Comparison of ENCODE assay signal across 20 cellular contexts in genomic region chrX:19744231-19744630, GRCh38.
DNase-seq lines count a peak whose midpoint lies in the region; ATAC-seq, FAIRE-seq and TF ChIP-seq lines count a peak whose summit lies in the region.
"Had no signal": no experiment of that assay in that cellular context is flagged by ENCODE, and none has a peak within 500 bp of the region (broad histone marks: within the 10 kb centered on the region; RNA-seq: fewer than 3 reads in every experiment).

No MANE protein-coding gene starts in this region.

- TF ChIP-seq POLR2A in HepG2 (IDR thresholded peaks at IDR 0.05; ENCODE audit: insufficient read depth in 1 of 2, low read depth in 2 of 2, low read length in 2 of 2) (no peak), right lobe of liver (IDR thresholded peaks at IDR 0.05) (no peak), ovary (IDR thresholded peaks at IDR 0.05) (no peak)

- no peaks in the 10 kb centered on the region for H3K9me2 ChIP-seq in OCI-LY7 (ENCODE audit: insufficient read depth, low read length)

- POLR2A ChIA-PET in HepG2 (lab: Yijun Ruan, JAX) (no interaction called here), OCI-LY7 (lab: Charles Lee) (interaction anchor here (0.5 to 5.5 kb wide), 10 partner anchors 8 to 145 kb away, joined by 3 to 38 read pairs (median 4); no protein-coding TSS in a partner anchor)

- H3K79me2 ChIP-seq in HepG2 (ENCODE audit: insufficient read depth, low read length) (no peaks in the 10 kb centered on the region), OCI-LY7 (ENCODE audit: insufficient read depth, low read depth, low read length) (peaks cover 25% of the 10 kb centered on the region; the same call in 1 of the 2 replicates)

- H3K4me2 ChIP-seq in HepG2 (ENCODE audit: low read depth, low read length) (0 out of 2 replicates have a peak overlapping the region, but pooled peaks have one; percentile 18), OCI-LY7 (ENCODE audit: low read length) (peak overlapping the region; percentile 9; the same call in 1 of the 2 replicates)

- H3K27me3 Mint-ChIP-seq in stimulated activated naive B cell treated with anti-CD40 and anti-IgM and Interleukin-4, amounts not matched to agents 10 μg/mL and 1 μg/mL and 100 μg/mL, for 72 hours, result peaks cover 0 to 5% of the 10 kb centered on the region in 2 donors

- H4K20me1 ChIP-seq in HepG2 (ENCODE audit: insufficient read depth, low read length), result no peaks in the 10 kb centered on the region
- H4K20me1 ChIP-seq in OCI-LY7 (ENCODE audit: insufficient read depth, low read length), result no peaks in the 10 kb centered on the region

- H3K27ac Mint-ChIP-seq in stimulated activated naive B cell treated with anti-CD40 and anti-IgM and Interleukin-4, amounts not matched to agents 10 μg/mL and 1 μg/mL and 100 μg/mL, for 72 hours, result peak overlapping the region; percentile 47
- H3K27ac Mint-ChIP-seq: nephron had no signal

- WGBS in HepG2 (ENCODE audit: low lambda C conversion rate), result 37% methylated on average over 2 of the region's 4 CpGs
- 65% methylated on average over 4 of the region's 4 CpGs for WGBS in right lobe of liver (ENCODE audit: insufficient coverage, low coverage, low lambda C conversion rate, missing lambda C conversion rate)
- 56 to 63% methylated on average over 4 of the region's 4 CpGs for WGBS in pancreas, 2 donors
- WGBS in ovary, 3 donors, result 69 to 82% (median 69%) methylated on average over 4 of the region's 4 CpGs

- TF ChIP-seq CTCF in HepG2 (CRISPR knock-in tag; IDR thresholded peaks at IDR 0.05) (no peak), right lobe of liver (IDR thresholded peaks at IDR 0.05) (no peak), OCI-LY7 (conservative IDR thresholded peaks at IDR 0.05; ENCODE audit: low read length) (no peak), pancreas (IDR thresholded peaks at IDR 0.05) (no peak), ovary (IDR thresholded peaks at IDR 0.05) (no peak)

- CTCF ChIA-PET in HepG2 (lab: Yijun Ruan, JAX; ENCODE audit: low intra/inter-chr PET ratio, low total read pairs), result no interaction called here
- CTCF ChIA-PET in OCI-LY7 (lab: Charles Lee; ENCODE audit: unreplicated experiment), result no interaction called here

- H3K27ac ChIP-seq in HepG2 (ENCODE audit: extremely low read length, insufficient read depth, low read length) (peak overlapping the region; percentile 33), right lobe of liver (no peak overlapping the region), OCI-LY7 (ENCODE audit: low read depth, low read length, poor library complexity, severe bottlenecking) (peak overlapping the region; percentile 16), pancreas (no peak overlapping the region), ovary (no peak overlapping the region)
- peak overlapping the region; percentile 67 for H3K27ac ChIP-seq in effector memory CD4-positive, alpha-beta T cell (ENCODE audit: insufficient read depth, low read length, poor library complexity, severe bottlenecking)
- H3K27ac ChIP-seq: gastrocnemius medialis, VCaP had no signal

- ATAC-seq in HepG2 (peak; percentile 67), right lobe of liver (no peak), pancreas (no peak), HG02970 (IDR thresholded peaks at IDR 0.05; ENCODE audit: low FRiP score, unreplicated experiment) (no peak)
- ATAC-seq in stimulated activated naive B cell treated with anti-CD40 and anti-IgM and Interleukin-4, amounts not matched to agents 10 μg/mL and 1 μg/mL and 100 μg/mL, for 72 hours (replicated peaks), result no peak
- ATAC-seq: esophagus mucosa, gastrocnemius medialis had no signal

- peaks cover 44 to 70% of the 10 kb centered on the region in 2 donors for H3K4me1 Mint-ChIP-seq in stimulated activated naive B cell treated with anti-CD40 and anti-IgM and Interleukin-4, amounts not matched to agents 10 μg/mL and 1 μg/mL and 100 μg/mL, for 72 hours

- H3K4me1 ChIP-seq in HepG2 (ENCODE audit: insufficient read depth, low read length), result peaks cover 70% of the 10 kb centered on the region
- H3K4me1 ChIP-seq in right lobe of liver, result no peaks in the 10 kb centered on the region
- H3K4me1 ChIP-seq in OCI-LY7 (ENCODE audit: insufficient read depth, low read length, poor library complexity, severe bottlenecking), result peaks cover 89% of the 10 kb centered on the region
- H3K4me1 ChIP-seq in effector memory CD4-positive, alpha-beta T cell (ENCODE audit: control insufficient read depth, insufficient read depth, low read length, poor library complexity, severe bottlenecking), result peaks cover 55% of the 10 kb centered on the region
- no peaks in the 10 kb centered on the region for H3K4me1 ChIP-seq in pancreas
- H3K4me1 ChIP-seq in ovary (ENCODE audit: insufficient read depth), result no peaks in the 10 kb centered on the region
- H3K4me1 ChIP-seq: gastrocnemius medialis had no signal

- in situ Hi-C loops in HepG2 (cut with HindIII; ENCODE audit: extremely low pct_ligation_motif_present, low pct_unique_long_range_greater_than_20kb), result loop anchor here (10.0 kb wide), 1 partner anchor 141 kb away; the partner anchor contains the start of gene SH3KBP1

- TF ChIP-seq RAD21 in HepG2 (CRISPR knock-in tag; IDR thresholded peaks at IDR 0.05), result no peak

- H3K4me3 Mint-ChIP-seq in stimulated activated naive B cell treated with anti-CD40 and anti-IgM and Interleukin-4, amounts not matched to agents 10 μg/mL and 1 μg/mL and 100 μg/mL, for 72 hours, result no peak overlapping the region
- H3K4me3 Mint-ChIP-seq: nephron had no signal

- H3K36me3 ChIP-seq in HepG2 (replicated peaks in 1 of 2; ENCODE audit: control insufficient read depth in 1 of 2, insufficient read depth in 2 of 2, low read length in 2 of 2) (no peaks in the 10 kb centered on the region), right lobe of liver (no peaks in the 10 kb centered on the region), OCI-LY7 (ENCODE audit: insufficient read depth, low read length) (peaks cover 63% of the 10 kb centered on the region), pancreas (no peaks in the 10 kb centered on the region), ovary (no peaks in the 10 kb centered on the region)
- no peaks in the 10 kb centered on the region for H3K36me3 ChIP-seq in effector memory CD4-positive, alpha-beta T cell (ENCODE audit: control insufficient read depth, insufficient read depth, low read length)
- H3K36me3 ChIP-seq: gastrocnemius medialis had no signal

- no peak overlapping the region for H3K9ac ChIP-seq in HepG2 (ENCODE audit: insufficient read depth, low read depth, low read length)

- peaks cover 33 to 42% of the 10 kb centered on the region in 2 donors for H3K36me3 Mint-ChIP-seq in stimulated activated naive B cell treated with anti-CD40 and anti-IgM and Interleukin-4, amounts not matched to agents 10 μg/mL and 1 μg/mL and 100 μg/mL, for 72 hours

- FAIRE-seq in HepG2 (lab: Jason Lieb, UNC) (peak; percentile 44), pancreas (lab: Jason Lieb, UNC) (no peak)

- no peak overlapping the region for H3K4me3 ChIP-seq in HepG2 (replicated peaks in 1 of 3; ENCODE audit: insufficient read depth in 1 of 3, low read depth in 2 of 3, low read length in 3 of 3)
- no peak overlapping the region for H3K4me3 ChIP-seq in right lobe of liver
- H3K4me3 ChIP-seq in OCI-LY7 (ENCODE audit: low read depth, low read length, poor library complexity, severe bottlenecking), result no peak overlapping the region
- no peak overlapping the region for H3K4me3 ChIP-seq in effector memory CD4-positive, alpha-beta T cell (ENCODE audit: insufficient read depth, low read depth, low read length, poor library complexity, severe bottlenecking)
- H3K4me3 ChIP-seq in pancreas, result no peak overlapping the region
- H3K4me3 ChIP-seq in ovary, result no peak overlapping the region
- H3K4me3 ChIP-seq: gastrocnemius medialis, spleen had no signal

- TF ChIP-seq EP300 in HepG2 (IDR thresholded peaks at IDR 0.05; ENCODE audit: low read depth in 2 of 2, low read length in 2 of 2) (peak in 1 of 2 experiments; percentile 21; a peak in 1 of 4 replicates), HepG2 (CRISPR knock-in tag; IDR thresholded peaks at IDR 0.05; ENCODE audit: borderline replicate concordance) (no peak), ovary (IDR thresholded peaks at IDR 0.05) (no peak)

- intact Hi-C loops in HepG2 (cut with micrococcal nuclease; ENCODE audit: unreplicated experiment) (no loop called here), right lobe of liver (cut with DNase I) (loop anchor here in 1 of 2 donors (10.0 kb wide), 1 partner anchor 141 kb away; the partner anchor contains the start of gene SH3KBP1), OCI-LY7 (cut with micrococcal nuclease; ENCODE audit: unreplicated experiment) (loop anchor here (5.0 kb wide), 1 partner anchor 323 kb away; no protein-coding TSS in a partner anchor), pancreas (cut with DNase I) (no loop called here), ovary (cut with DNase I) (no loop called here)

- H3K9me3 Mint-ChIP-seq in stimulated activated naive B cell treated with anti-CD40 and anti-IgM and Interleukin-4, amounts not matched to agents 10 μg/mL and 1 μg/mL and 100 μg/mL, for 72 hours, result no peaks in the 10 kb centered on the region

- no peak overlapping the region for H2AFZ ChIP-seq in HepG2 (ENCODE audit: low read length)
- H2AFZ ChIP-seq in OCI-LY7 (ENCODE audit: low read length), result no peak overlapping the region

- no peaks in the 10 kb centered on the region for H3K9me3 ChIP-seq in HepG2 (ENCODE audit: low read length)
- no peaks in the 10 kb centered on the region for H3K9me3 ChIP-seq in right lobe of liver
- peaks cover 3% of the 10 kb centered on the region; the same call in 1 of the 2 replicates for H3K9me3 ChIP-seq in OCI-LY7 (ENCODE audit: low read length)
- peaks cover 2% of the 10 kb centered on the region for H3K9me3 ChIP-seq in effector memory CD4-positive, alpha-beta T cell (ENCODE audit: control insufficient read depth, low read length)
- no peaks in the 10 kb centered on the region for H3K9me3 ChIP-seq in pancreas
- H3K9me3 ChIP-seq in ovary, result no peaks in the 10 kb centered on the region
- H3K9me3 ChIP-seq: gastrocnemius medialis had no signal

- DNase-seq in HepG2 (ENCODE audit: low spot score), result peak; percentile 57
- DNase-seq in right lobe of liver, result no peak
- no peak for DNase-seq in OCI-LY7 (ENCODE audit: low spot score)
- DNase-seq in effector memory CD4-positive, alpha-beta T cell, result no peak
- DNase-seq in stimulated activated naive B cell treated with anti-CD40 and anti-IgM and Interleukin-4, amounts not matched to agents 10 μg/mL and 1 μg/mL and 100 μg/mL, for 72 hours, result no peak
- DNase-seq in pancreas, result no peak
- no peak for DNase-seq in ovary
- DNase-seq: ACHN, DMS79 treated with DMSO at 0.1 percent for 48 hours, gastrocnemius medialis, Kasumi-1, NCI-H1105, NCI-H2081, NCI-H510A, Right ventricle myocardium superior, spleen had no signal

- H3K27me3 ChIP-seq in HepG2 (ENCODE audit: control insufficient read depth in 1 of 2, insufficient read depth in 2 of 2, low read length in 2 of 2) (no peaks in the 10 kb centered on the region), right lobe of liver (no peaks in the 10 kb centered on the region), pancreas (peaks cover 0 to 5% (median 0%) of the 10 kb centered on the region in 4 donors), ovary (no peaks in the 10 kb centered on the region)
- H3K27me3 ChIP-seq in effector memory CD4-positive, alpha-beta T cell (replicated peaks; ENCODE audit: control insufficient read depth, insufficient read depth, low read length, poor library complexity, severe bottlenecking), result no peaks in the 10 kb centered on the region
- H3K27me3 ChIP-seq: gastrocnemius medialis had no signal

- BruUV-seq in HepG2 (replicated peaks; lab: Mats Ljungman, UMichigan) (no TSS peak), OCI-LY7 (replicated peaks; lab: Mats Ljungman, UMichigan) (no TSS peak)

Comparison
In these comparisons a context has a peak if more than half of its experiments do, and no peak if none do; other contexts are left out.
1. H3K27ac ChIP-seq: peak in HepG2 (single experiment), OCI-LY7 (single experiment) and effector memory CD4-positive, alpha-beta T cell (single experiment); none in right lobe of liver (0 of 3), pancreas (0 of 4) and ovary (0 of 2).